Comparison of ENCODE assay signal across 9 cellular contexts in genomic region chr6:16136536-16137450, GRCh38. TPM values are rescaled to one million over a fixed set of nuclear protein-coding genes. Genes with fewer than 3 reads are reported as not detected.
DNase-seq lines count a peak whose midpoint lies in the region; ATAC-seq and TF ChIP-seq lines count a peak whose summit lies in the region.
"Had no signal": no experiment of that assay in that cellular context is flagged by ENCODE, and none has a peak within 500 bp of the region (broad histone marks: within the 10 kb centered on the region; RNA-seq: fewer than 3 reads in every experiment).

No MANE protein-coding gene starts in this region.

- peak; percentile 60 for DNase-seq in AG04450 (ENCODE audit: low read depth, low spot score)
- peak; percentile 83 for DNase-seq in HPDE6-E6E7 (ENCODE audit: extremely low spot score)
- peak; percentile 45 to 58 for DNase-seq in activated T-cell treated with anti-CD3 and anti-CD28 coated beads, Interleukin-2, amount 50 U/mL, for 48 hours
- peak in 2 of 3 experiments; percentile 28 to 41 for DNase-seq in stimulated activated CD4-positive, alpha-beta T cell treated with anti-CD3 and anti-CD28 coated beads, TNF-alpha, amount 100 ng/mL, for 24 hours (ENCODE audit: low read depth in 3 of 3)
- DNase-seq in NCI-H2107 treated with DMSO at 0.1 percent for 48 hours (lab: John Stamatoyannopoulos, UW; ENCODE audit: unreplicated experiment): no peak
- DNase-seq in HEK293T (ENCODE audit: extremely low spot score): no peak
- no peak for DNase-seq in NCI-H2107 (lab: John Stamatoyannopoulos, UW)

- CTCF ChIA-PET in AG04450 (lab: Charles Lee) (interaction anchor here (1.1 to 3.0 kb wide), 4 partner anchors 8 to 445 kb away, joined by 3 to 18 read pairs (median 6); partner anchors contain the start of gene MYLIP), HEK293T (lab: Yijun Ruan, JAX) (interaction anchor here (1.1 to 1.5 kb wide), 2 partner anchors 46 to 143 kb away, joined by 3 read pairs; no protein-coding TSS in a partner anchor)

- peaks cover 0 to 6% of the 10 kb centered on the region in 2 donors for H3K36me3 ChIP-seq in gastroesophageal sphincter

- no peak overlapping the region for H3K27ac ChIP-seq in AG04450 (ENCODE audit: low read depth, low read length)
- H3K27ac ChIP-seq in gastroesophageal sphincter: peak overlapping the region in 3 of 4 donors; percentile 48 to 59 (median 55)
- H3K27ac ChIP-seq: cardiac muscle cell had no signal

- no peak for TF ChIP-seq POLR2A in gastroesophageal sphincter (IDR thresholded peaks at IDR 0.05)

- POLR2A ChIA-PET in AG04450 (lab: Yijun Ruan, JAX): interaction anchor here (0.9 to 2.3 kb wide), 2 partner anchors 8 to 69 kb away, joined by 3 to 12 read pairs; partner anchors contain the start of gene MYLIP
- POLR2A ChIA-PET in HEK293T (lab: Yijun Ruan, JAX): interaction anchor here (1.8 kb wide), 1 partner anchor 8 kb away, joined by 7 read pairs; the partner anchor contains the start of gene MYLIP

- no peak for ATAC-seq in gastroesophageal sphincter

- peaks cover 13 to 92% (median 48%) of the 10 kb centered on the region in 3 donors for H3K4me1 ChIP-seq in gastroesophageal sphincter

- H3K4me3 ChIP-seq in AG04450 (ENCODE audit: low read depth, low read length) (no peak overlapping the region), gastroesophageal sphincter (peak overlapping the region in 1 of 2 donors; percentile 7)
- H3K4me3 ChIP-seq: cardiac muscle cell had no signal

- no peak for TF ChIP-seq EP300 in gastroesophageal sphincter (IDR thresholded peaks at IDR 0.05)

- no peaks in the 10 kb centered on the region for H3K27me3 ChIP-seq in AG04450 (ENCODE audit: control insufficient read depth, insufficient read depth, low read length)
- no peaks in the 10 kb centered on the region for H3K27me3 ChIP-seq in gastroesophageal sphincter
- H3K27me3 ChIP-seq: cardiac muscle cell had no signal

- H3K9me3 ChIP-seq in AG04450 (ENCODE audit: control insufficient read depth, insufficient read depth, low read length) (no peaks in the 10 kb centered on the region), gastroesophageal sphincter (no peaks in the 10 kb centered on the region)

- WGBS in gastroesophageal sphincter (ENCODE audit: low coverage in 1 of 2), 2 donors: 17 to 20% methylated on average over 5 of the region's 5 CpGs

- no peak for TF ChIP-seq CTCF in AG04450 (IDR thresholded peaks at IDR 0.05; ENCODE audit: low read depth, low read length)
- TF ChIP-seq CTCF in gastroesophageal sphincter (IDR thresholded peaks at IDR 0.05): no peak

TF ChIP-seq in HEK293T, 16 proteins besides CTCF, POLR2A, EP300 and RAD21:
- TF ChIP-seq PKNOX1 (IDR thresholded peaks at IDR 0.05): no peak

RNA-seq across cellular contexts. Expression of gene MYLIP, which starts 7.9 kb away (rescaled TPM):
- 4.0 and 4.8 TPM in 2 replicates for polyA plus RNA-seq in AG04450 (2011; rRNA removed)
- polyA minus RNA-seq in AG04450 (2011; rRNA and poly(A)+ RNA removed): 6.3 and 6.7 TPM in 2 replicates
- 100 to 1,000 TPM in 1 of 4 donors, 10 to 100 TPM in 3; 49.9 to 131 (median 79.3) TPM for total RNA-seq in gastroesophageal sphincter

Comparison
In these comparisons a context has a peak if more than half of its experiments do, and no peak if none do; other contexts are left out.
1. DNase-seq: peak in AG04450 (single experiment), HPDE6-E6E7 (single experiment), activated T-cell treated with anti-CD3 and anti-CD28 coated beads, Interleukin-2, amount 50 U/mL, for 48 hours (2 of 2) and stimulated activated CD4-positive, alpha-beta T cell treated with anti-CD3 and anti-CD28 coated beads, TNF-alpha, amount 100 ng/mL, for 24 hours (2 of 3); none in NCI-H2107 treated with DMSO at 0.1 percent for 48 hours (single experiment), HEK293T (single experiment) and NCI-H2107 (single experiment).